15 cellular contexts compared by ENCODE assay signal in the genomic region with DNA sequence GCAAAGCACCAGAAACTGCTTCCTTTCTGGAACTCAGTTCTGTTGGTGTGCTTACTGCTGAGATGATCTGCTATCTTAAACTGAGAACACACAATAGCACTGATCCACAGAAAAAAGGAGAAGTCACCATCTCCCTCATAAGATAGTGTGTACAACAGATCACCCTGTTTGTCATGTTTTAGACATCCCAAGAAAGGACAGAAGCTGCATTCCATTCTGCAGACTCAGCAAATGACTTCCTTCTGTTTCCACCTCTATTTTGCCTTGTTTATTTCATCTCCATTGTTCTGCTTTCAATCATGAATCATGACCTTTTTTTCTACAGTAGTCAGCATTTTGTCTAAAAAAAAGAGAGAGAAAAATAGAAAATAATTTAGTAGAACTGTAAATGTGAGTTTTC.
DNase-seq lines count a peak whose midpoint lies in the region; ATAC-seq and TF ChIP-seq lines count a peak whose summit lies in the region.
"Had no signal": no experiment of that assay in that cellular context is flagged by ENCODE, and none has a peak within 500 bp of the region (broad histone marks: within the 10 kb centered on the region; RNA-seq: fewer than 3 reads in every experiment).

No MANE protein-coding gene starts in this region.

- ATAC-seq in SK-N-SH treated with all-trans-retinoic acid at 6 μM for 48 hours, result peak; percentile 74
- ATAC-seq in GM18520 (IDR thresholded peaks at IDR 0.05; ENCODE audit: unreplicated experiment), result no peak
- no peak for ATAC-seq in HG02588 (IDR thresholded peaks at IDR 0.05; ENCODE audit: unreplicated experiment)
- ATAC-seq in stimulated activated memory B cell treated with anti-CD40 and anti-IgM and Interleukin-4, amounts not matched to agents 10 μg/mL and 1 μg/mL and 100 μg/mL, for 72 hours, result no peak
- ATAC-seq: GM12878; natural killer cell treated with Interleukin-12 subunit alpha and Interleukin-12 subunit beta and Interleukin-15 and Interleukin-18, amount 100 ng/mL, for 72 hours had no signal

- H3K27ac ChIP-seq in neural progenitor cell (no peak overlapping the region), prostate gland (no peak overlapping the region)

- no peak overlapping the region for H3K4me3 Mint-ChIP-seq in neural progenitor cell
- H3K4me3 Mint-ChIP-seq in stimulated activated memory B cell treated with anti-CD40 and anti-IgM and Interleukin-4, amounts not matched to agents 10 μg/mL and 1 μg/mL and 100 μg/mL, for 72 hours, result no peak overlapping the region
- H3K4me3 Mint-ChIP-seq: natural killer cell treated with Interleukin-12 subunit alpha and Interleukin-12 subunit beta and Interleukin-15 and Interleukin-18, amount 100 ng/mL, for 72 hours had no signal

- no peak overlapping the region for H3K4me3 ChIP-seq in fibroblast of mammary gland (ENCODE audit: control insufficient read depth, low read depth, low read length)
- H3K4me3 ChIP-seq in neural progenitor cell, result no peak overlapping the region
- H3K4me3 ChIP-seq in prostate gland, result no peak overlapping the region
- H3K4me3 ChIP-seq: GM12878 had no signal

- intact Hi-C loops in prostate gland (cut with DNase I), result no loop called here

- H3K4me1 Mint-ChIP-seq in neural progenitor cell, result no peaks in the 10 kb centered on the region
- H3K4me1 Mint-ChIP-seq in stimulated activated memory B cell treated with anti-CD40 and anti-IgM and Interleukin-4, amounts not matched to agents 10 μg/mL and 1 μg/mL and 100 μg/mL, for 72 hours, result no peaks in the 10 kb centered on the region

- no peak overlapping the region for H3K27ac Mint-ChIP-seq in neural progenitor cell
- H3K27ac Mint-ChIP-seq in stimulated activated memory B cell treated with anti-CD40 and anti-IgM and Interleukin-4, amounts not matched to agents 10 μg/mL and 1 μg/mL and 100 μg/mL, for 72 hours, result no peak overlapping the region
- H3K27ac Mint-ChIP-seq: natural killer cell treated with Interleukin-12 subunit alpha and Interleukin-12 subunit beta and Interleukin-15 and Interleukin-18, amount 100 ng/mL, for 72 hours had no signal

- no peaks in the 10 kb centered on the region for H3K36me3 Mint-ChIP-seq in neural progenitor cell
- no peaks in the 10 kb centered on the region for H3K36me3 Mint-ChIP-seq in stimulated activated memory B cell treated with anti-CD40 and anti-IgM and Interleukin-4, amounts not matched to agents 10 μg/mL and 1 μg/mL and 100 μg/mL, for 72 hours
- H3K36me3 Mint-ChIP-seq: natural killer cell treated with Interleukin-12 subunit alpha and Interleukin-12 subunit beta and Interleukin-15 and Interleukin-18, amount 100 ng/mL, for 72 hours had no signal

- H3K9me3 ChIP-seq in neural progenitor cell (ENCODE audit: low read depth), result no peaks in the 10 kb centered on the region
- no peaks in the 10 kb centered on the region for H3K9me3 ChIP-seq in prostate gland
- H3K9me3 ChIP-seq: Caco-2 had no signal

- no peaks in the 10 kb centered on the region for H3K27me3 ChIP-seq in neural progenitor cell
- H3K27me3 ChIP-seq in prostate gland (replicated peaks; ENCODE audit: insufficient read depth), result no peaks in the 10 kb centered on the region

- no peaks in the 10 kb centered on the region for H3K9me3 Mint-ChIP-seq in neural progenitor cell
- H3K9me3 Mint-ChIP-seq in stimulated activated memory B cell treated with anti-CD40 and anti-IgM and Interleukin-4, amounts not matched to agents 10 μg/mL and 1 μg/mL and 100 μg/mL, for 72 hours, result no peaks in the 10 kb centered on the region
- H3K9me3 Mint-ChIP-seq: natural killer cell treated with Interleukin-12 subunit alpha and Interleukin-12 subunit beta and Interleukin-15 and Interleukin-18, amount 100 ng/mL, for 72 hours had no signal

- H3K9ac ChIP-seq in neural progenitor cell, result no peak overlapping the region

- no peak for TF ChIP-seq POLR2A in prostate gland (IDR thresholded peaks at IDR 0.05)

- peak overlapping the region; percentile 31 for H2AFZ ChIP-seq in neural progenitor cell (replicated peaks)

- no peaks in the 10 kb centered on the region for H3K27me3 Mint-ChIP-seq in neural progenitor cell (ENCODE audit: insufficient read depth, low read depth)
- no peaks in the 10 kb centered on the region for H3K27me3 Mint-ChIP-seq in stimulated activated memory B cell treated with anti-CD40 and anti-IgM and Interleukin-4, amounts not matched to agents 10 μg/mL and 1 μg/mL and 100 μg/mL, for 72 hours

- no peaks in the 10 kb centered on the region for H3K79me2 ChIP-seq in neural progenitor cell (ENCODE audit: low read depth)

- DNase-seq in GM04503 (ENCODE audit: low read depth) (peak; percentile 51), fibroblast of mammary gland (ENCODE audit: low read depth) (peak; percentile 68), neural progenitor cell (ENCODE audit: low spot score) (no peak), prostate gland (ENCODE audit: low spot score) (no peak)
- DNase-seq: activated CD4-positive, alpha-beta T cell treated with anti-CD3 and anti-CD28 coated beads for 4 hours; activated gamma-delta T cell; Caco-2; NCI-H510A treated with DMSO at 0.1 percent for 48 hours; stimulated activated CD4-positive, alpha-beta T cell treated with anti-CD3 and anti-CD28 coated beads, Interleukin-15, amount 100 ng/mL, for 24 hours had no signal

- no peaks in the 10 kb centered on the region for H3F3A ChIP-seq in neural progenitor cell (ENCODE audit: low read depth)

- no peaks in the 10 kb centered on the region for H4K20me1 ChIP-seq in neural progenitor cell (ENCODE audit: low read depth)

- no peak overlapping the region for H3K4me2 ChIP-seq in neural progenitor cell

- H3K4me1 ChIP-seq in neural progenitor cell (no peaks in the 10 kb centered on the region), prostate gland (replicated peaks) (no peaks in the 10 kb centered on the region)
- H3K4me1 ChIP-seq: Caco-2 had no signal

- no peaks in the 10 kb centered on the region for H3K36me3 ChIP-seq in neural progenitor cell
- no peaks in the 10 kb centered on the region for H3K36me3 ChIP-seq in prostate gland

- TF ChIP-seq CTCF in fibroblast of mammary gland (conservative IDR thresholded peaks at IDR 0.05; ENCODE audit: control insufficient read depth, insufficient read depth, low read depth, low read length), result no peak
- no peak for TF ChIP-seq CTCF in neural progenitor cell (IDR thresholded peaks at IDR 0.05)
- TF ChIP-seq CTCF in prostate gland (IDR thresholded peaks at IDR 0.05), result no peak

TF ChIP-seq in SK-N-SH treated with all-trans-retinoic acid at 6 μM for 48 hours, 23 proteins besides CTCF, POLR2A, EP300 and RAD21:
- no peak for TF ChIP-seq ARNTL (CRISPR knock-in tag; IDR thresholded peaks at IDR 0.05; ENCODE audit: borderline replicate concordance, low read depth)
- no peak for TF ChIP-seq TCF4 (CRISPR knock-in tag; IDR thresholded peaks at IDR 0.05; ENCODE audit: borderline replicate concordance)
- no peak for TF ChIP-seq RARB (CRISPR knock-in tag; IDR thresholded peaks at IDR 0.05)
- no peak for TF ChIP-seq BACH2 (CRISPR knock-in tag; IDR thresholded peaks at IDR 0.05; ENCODE audit: borderline replicate concordance)
- no peak for TF ChIP-seq SNAI2 (CRISPR knock-in tag; IDR thresholded peaks at IDR 0.05)
- TF ChIP-seq ZFP3 (CRISPR knock-in tag; IDR thresholded peaks at IDR 0.05), result no peak
- no peak for TF ChIP-seq CSDC2 (CRISPR knock-in tag; IDR thresholded peaks at IDR 0.05)
- TF ChIP-seq ZC3H10 (CRISPR knock-in tag; IDR thresholded peaks at IDR 0.05), result no peak
- no peak for TF ChIP-seq ZNF8 (CRISPR knock-in tag; IDR thresholded peaks at IDR 0.05)
- no peak for TF ChIP-seq ZFP30 (CRISPR knock-in tag; IDR thresholded peaks at IDR 0.05)

Comparison
In these comparisons a context has a peak if more than half of its experiments do, and no peak if none do; other contexts are left out.
1. DNase-seq: peak in GM04503 (single experiment) and fibroblast of mammary gland (single experiment); none in neural progenitor cell (single experiment) and prostate gland (single experiment).